15 cellular contexts compared by ENCODE assay signal in genomic region chr12:116651089-116651488, GRCh38.
DNase-seq lines count a peak whose midpoint lies in the region; ATAC-seq and TF ChIP-seq lines count a peak whose summit lies in the region.
"Had no signal": no experiment of that assay in that cellular context is flagged by ENCODE, and none has a peak within 500 bp of the region (broad histone marks: within the 10 kb centered on the region; RNA-seq: fewer than 3 reads in every experiment).

No MANE protein-coding gene starts in this region.

- no peak overlapping the region for H3K4me3 Mint-ChIP-seq in activated naive CD4-positive, alpha-beta T cell treated with anti-CD3 and anti-CD28 coated beads, Interleukin-2, amount 50 U/mL, for 24 hours
- H3K4me3 Mint-ChIP-seq in activated CD8-positive, alpha-beta T cell treated with anti-CD3 and anti-CD28 coated beads for 36 hours = no peak overlapping the region
- H3K4me3 Mint-ChIP-seq: CD14-positive monocyte; CD4-positive, alpha-beta memory T cell; H9 had no signal

- POLR2A ChIA-PET in activated CD8-positive, alpha-beta T cell treated with anti-CD3 and anti-CD28 coated beads for 36 hours (lab: Charles Lee) = no interaction called here

- H3K27ac ChIP-seq in aorta (ENCODE audit: low read depth in 1 of 2, low read length in 2 of 2) (no peak overlapping the region), right lobe of liver (no peak overlapping the region)
- H3K27ac ChIP-seq: BLaER1 had no signal

- H3K27ac Mint-ChIP-seq in activated naive CD4-positive, alpha-beta T cell treated with anti-CD3 and anti-CD28 coated beads, Interleukin-2, amount 50 U/mL, for 24 hours = peak overlapping the region; percentile 43
- H3K27ac Mint-ChIP-seq in activated naive CD4-positive, alpha-beta T cell treated with anti-CD3 and anti-CD28 coated beads, Interleukin-2, amount 50 U/mL, for 72 hours = peak overlapping the region in 1 of 2 donors; percentile 35
- no peak overlapping the region for H3K27ac Mint-ChIP-seq in activated CD8-positive, alpha-beta T cell treated with anti-CD3 and anti-CD28 coated beads for 36 hours
- H3K27ac Mint-ChIP-seq: H9 had no signal

- H3K9me3 ChIP-seq in aorta (ENCODE audit: control insufficient read depth, low read length) (no peaks in the 10 kb centered on the region), right lobe of liver (no peaks in the 10 kb centered on the region)

- no peak for TF ChIP-seq CTCF in activated CD8-positive, alpha-beta T cell treated with anti-CD3 and anti-CD28 coated beads for 36 hours (IDR thresholded peaks at IDR 0.05)
- no peak for TF ChIP-seq CTCF in right lobe of liver (IDR thresholded peaks at IDR 0.05)

- H3K4me3 ChIP-seq in aorta (ENCODE audit: low read length in 2 of 2) (no peak overlapping the region), right lobe of liver (no peak overlapping the region)
- H3K4me3 ChIP-seq: BLaER1 had no signal

- peaks cover 7% of the 10 kb centered on the region for H3K4me1 Mint-ChIP-seq in activated naive CD4-positive, alpha-beta T cell treated with anti-CD3 and anti-CD28 coated beads, Interleukin-2, amount 50 U/mL, for 24 hours
- no peaks in the 10 kb centered on the region for H3K4me1 Mint-ChIP-seq in activated CD8-positive, alpha-beta T cell treated with anti-CD3 and anti-CD28 coated beads for 36 hours (ENCODE audit: low read depth)

- H3K9me3 Mint-ChIP-seq in activated naive CD4-positive, alpha-beta T cell treated with anti-CD3 and anti-CD28 coated beads, Interleukin-2, amount 50 U/mL, for 24 hours = peaks cover 7% of the 10 kb centered on the region
- peaks cover 6 to 15% of the 10 kb centered on the region in 2 donors for H3K9me3 Mint-ChIP-seq in activated naive CD4-positive, alpha-beta T cell treated with anti-CD3 and anti-CD28 coated beads, Interleukin-2, amount 50 U/mL, for 72 hours
- H3K9me3 Mint-ChIP-seq in activated CD8-positive, alpha-beta T cell treated with anti-CD3 and anti-CD28 coated beads for 36 hours = no peaks in the 10 kb centered on the region

- peaks cover 3% of the 10 kb centered on the region for H3K27me3 Mint-ChIP-seq in activated naive CD4-positive, alpha-beta T cell treated with anti-CD3 and anti-CD28 coated beads, Interleukin-2, amount 50 U/mL, for 24 hours
- peaks cover 1% of the 10 kb centered on the region for H3K27me3 Mint-ChIP-seq in activated CD8-positive, alpha-beta T cell treated with anti-CD3 and anti-CD28 coated beads for 36 hours

- H3K4me1 ChIP-seq in aorta (ENCODE audit: control insufficient read depth in 1 of 2, insufficient read depth in 2 of 2, low read length in 2 of 2) (no peaks in the 10 kb centered on the region), right lobe of liver (no peaks in the 10 kb centered on the region)

- CTCF ChIA-PET in activated CD8-positive, alpha-beta T cell treated with anti-CD3 and anti-CD28 coated beads for 36 hours (lab: Charles Lee) = no interaction called here

- peaks cover 3% of the 10 kb centered on the region for H3K36me3 Mint-ChIP-seq in activated naive CD4-positive, alpha-beta T cell treated with anti-CD3 and anti-CD28 coated beads, Interleukin-2, amount 50 U/mL, for 24 hours
- H3K36me3 Mint-ChIP-seq in activated naive CD4-positive, alpha-beta T cell treated with anti-CD3 and anti-CD28 coated beads, Interleukin-2, amount 50 U/mL, for 72 hours = peaks cover 0 to 5% of the 10 kb centered on the region in 2 donors
- no peaks in the 10 kb centered on the region for H3K36me3 Mint-ChIP-seq in activated CD8-positive, alpha-beta T cell treated with anti-CD3 and anti-CD28 coated beads for 36 hours (ENCODE audit: low read depth)
- H3K36me3 Mint-ChIP-seq: CD4-positive, alpha-beta memory T cell had no signal

- H3K27me3 ChIP-seq in aorta (ENCODE audit: control insufficient read depth in 1 of 2, insufficient read depth in 2 of 2, low read length in 1 of 2) (no peaks in the 10 kb centered on the region), right lobe of liver (no peaks in the 10 kb centered on the region)
- H3K27me3 ChIP-seq: BLaER1 had no signal

- no peak for TF ChIP-seq POLR2A in right lobe of liver (IDR thresholded peaks at IDR 0.05)

- 95 to 96% methylated on average over 5 of the region's 5 CpGs for WGBS in aorta, 2 donors
- WGBS in right lobe of liver (ENCODE audit: insufficient coverage, low coverage, low lambda C conversion rate, missing lambda C conversion rate) = 88% methylated on average over 5 of the region's 5 CpGs

- no peaks in the 10 kb centered on the region for H3K36me3 ChIP-seq in aorta (ENCODE audit: control insufficient read depth in 1 of 2, insufficient read depth in 2 of 2, low read length in 1 of 2)
- H3K36me3 ChIP-seq in right lobe of liver = no peaks in the 10 kb centered on the region

- intact Hi-C loops in aorta (cut with DNase I) (no loop called here), right lobe of liver (cut with DNase I) (no loop called here)
- intact Hi-C loops in activated CD8-positive, alpha-beta T cell treated with anti-CD3 and anti-CD28 coated beads for 36 hours (cut with micrococcal nuclease) = no loop called here

- DNase-seq in activated naive CD4-positive, alpha-beta T cell treated with anti-CD3 and anti-CD28 coated beads, Interleukin-2, amount 50 U/mL, for 72 hours (ENCODE audit: low spot score in 2 of 2) = no peak
- DNase-seq in MV-4-11 (lab: John Stamatoyannopoulos, UW) = peak; percentile 28
- peak; percentile 30 for DNase-seq in mesenteric fat pad (ENCODE audit: low spot score)
- DNase-seq in aorta = no peak
- DNase-seq in activated CD8-positive, alpha-beta T cell treated with anti-CD3 and anti-CD28 coated beads for 36 hours = no peak
- no peak for DNase-seq in right lobe of liver
- DNase-seq: 8988T; CD4-positive, alpha-beta memory T cell; DMS153; DMS79; GF-D8; H9 had no signal

- no peak for ATAC-seq in activated naive CD4-positive, alpha-beta T cell treated with anti-CD3 and anti-CD28 coated beads, Interleukin-2, amount 50 U/mL, for 72 hours
- ATAC-seq in aorta (ENCODE audit: low FRiP score) = no peak
- no peak for ATAC-seq in activated CD8-positive, alpha-beta T cell treated with anti-CD3 and anti-CD28 coated beads for 36 hours
- no peak for ATAC-seq in right lobe of liver

Comparison
In these comparisons a context has a peak if more than half of its experiments do, and no peak if none do; other contexts are left out.
1. DNase-seq: peak in MV-4-11 (single experiment) and mesenteric fat pad (single experiment); none in activated naive CD4-positive, alpha-beta T cell treated with anti-CD3 and anti-CD28 coated beads, Interleukin-2, amount 50 U/mL, for 72 hours (0 of 2), aorta (0 of 2), activated CD8-positive, alpha-beta T cell treated with anti-CD3 and anti-CD28 coated beads for 36 hours (single experiment) and right lobe of liver (0 of 3).